23 cellular contexts compared by ENCODE assay signal in genomic region chr20:10641893-10642292, GRCh38.
"Had no signal": no experiment of that assay in that cellular context is flagged by ENCODE, and none has a peak within 500 bp of the region (broad histone marks: within the 10 kb centered on the region; RNA-seq: fewer than 3 reads in every experiment).

No MANE protein-coding gene starts in this region.

- H3K27ac ChIP-seq: testis, WERI-Rb-1 had no signal

- H3K27me3 ChIP-seq: breast epithelium, stomach, testis, upper lobe of left lung had no signal

- H3K9me3 ChIP-seq: breast epithelium, stomach, testis, upper lobe of left lung had no signal

- H3K4me1 Mint-ChIP-seq: activated naive CD4-positive, alpha-beta T cell treated with anti-CD3 and anti-CD28 coated beads, Interleukin-2, amount 50 U/mL, for 24 hours; stimulated activated memory B cell treated with anti-CD40 and anti-IgM and Interleukin-4, amounts not matched to agents 10 μg/mL and 1 μg/mL and 100 μg/mL, for 72 hours had no signal

- DNase-seq: activated CD4-positive, alpha-beta T cell treated with anti-CD3 and anti-CD28 coated beads, Interleukin-2, amount 50 U/mL, for 1 hour; activated CD4-positive, CD25-positive, alpha-beta regulatory T cell treated with anti-CD3 and anti-CD28 coated beads, Interleukin-2, amount 50 U/mL, for 72 hours; activated CD8-positive, alpha-beta T cell treated with anti-CD3 and anti-CD28 coated beads, Interleukin-2, amount 10 ng/mL, durations not matched to agents 7 days and 5 days; activated gamma-delta T cell treated with Interleukin-2 at 50 U/mL for 16 hours; cortex of kidney; endodermal cell; foreskin fibroblast; midbrain; natural killer cell; small intestine; stimulated activated CD4-positive, alpha-beta T cell treated with anti-CD3 and anti-CD28 coated beads, Interleukin-15, amount 100 ng/mL, for 24 hours; stomach; T-helper 1 cell; testis; WERI-Rb-1 had no signal

- ATAC-seq: activated CD8-positive, alpha-beta T cell treated with anti-CD3 and anti-CD28 coated beads, Interleukin-2, amount 10 ng/mL, durations not matched to agents 7 days and 5 days; left lobe of liver; natural killer cell; sciatic nerve; stimulated activated memory B cell treated with anti-CD40 and anti-IgM and Interleukin-4, amounts not matched to agents 10 μg/mL and 1 μg/mL and 100 μg/mL, for 72 hours had no signal

- H2AFZ ChIP-seq: parathyroid adenoma had no signal

- H3K36me3 Mint-ChIP-seq: activated naive CD4-positive, alpha-beta T cell treated with anti-CD3 and anti-CD28 coated beads, Interleukin-2, amount 50 U/mL, for 24 hours; natural killer cell had no signal

- H3K9ac ChIP-seq: parathyroid adenoma had no signal

- H3K27me3 Mint-ChIP-seq: activated naive CD4-positive, alpha-beta T cell treated with anti-CD3 and anti-CD28 coated beads, Interleukin-2, amount 50 U/mL, for 24 hours had no signal

- H3K9me3 Mint-ChIP-seq: activated naive CD4-positive, alpha-beta T cell treated with anti-CD3 and anti-CD28 coated beads, Interleukin-2, amount 50 U/mL, for 24 hours; endodermal cell; natural killer cell; stimulated activated memory B cell treated with anti-CD40 and anti-IgM and Interleukin-4, amounts not matched to agents 10 μg/mL and 1 μg/mL and 100 μg/mL, for 72 hours had no signal

- H3K27ac Mint-ChIP-seq: activated CD8-positive, alpha-beta T cell treated with anti-CD3 and anti-CD28 coated beads, Interleukin-2, amount 10 ng/mL, durations not matched to agents 7 days and 5 days; activated naive CD4-positive, alpha-beta T cell treated with anti-CD3 and anti-CD28 coated beads, Interleukin-2, amount 50 U/mL, for 24 hours; endodermal cell; natural killer cell; stimulated activated memory B cell treated with anti-CD40 and anti-IgM and Interleukin-4, amounts not matched to agents 10 μg/mL and 1 μg/mL and 100 μg/mL, for 72 hours had no signal

- H3K79me2 ChIP-seq: parathyroid adenoma had no signal

- H3K4me3 ChIP-seq: breast epithelium, lung, stomach, testis, upper lobe of left lung had no signal

- H3K4me3 Mint-ChIP-seq: activated CD8-positive, alpha-beta T cell treated with anti-CD3 and anti-CD28 coated beads, Interleukin-2, amount 10 ng/mL, durations not matched to agents 7 days and 5 days; activated naive CD4-positive, alpha-beta T cell treated with anti-CD3 and anti-CD28 coated beads, Interleukin-2, amount 50 U/mL, for 24 hours; endodermal cell; natural killer cell; stimulated activated memory B cell treated with anti-CD40 and anti-IgM and Interleukin-4, amounts not matched to agents 10 μg/mL and 1 μg/mL and 100 μg/mL, for 72 hours had no signal
